ENCODE assay signal across 1 cellular context in the genomic region with DNA sequence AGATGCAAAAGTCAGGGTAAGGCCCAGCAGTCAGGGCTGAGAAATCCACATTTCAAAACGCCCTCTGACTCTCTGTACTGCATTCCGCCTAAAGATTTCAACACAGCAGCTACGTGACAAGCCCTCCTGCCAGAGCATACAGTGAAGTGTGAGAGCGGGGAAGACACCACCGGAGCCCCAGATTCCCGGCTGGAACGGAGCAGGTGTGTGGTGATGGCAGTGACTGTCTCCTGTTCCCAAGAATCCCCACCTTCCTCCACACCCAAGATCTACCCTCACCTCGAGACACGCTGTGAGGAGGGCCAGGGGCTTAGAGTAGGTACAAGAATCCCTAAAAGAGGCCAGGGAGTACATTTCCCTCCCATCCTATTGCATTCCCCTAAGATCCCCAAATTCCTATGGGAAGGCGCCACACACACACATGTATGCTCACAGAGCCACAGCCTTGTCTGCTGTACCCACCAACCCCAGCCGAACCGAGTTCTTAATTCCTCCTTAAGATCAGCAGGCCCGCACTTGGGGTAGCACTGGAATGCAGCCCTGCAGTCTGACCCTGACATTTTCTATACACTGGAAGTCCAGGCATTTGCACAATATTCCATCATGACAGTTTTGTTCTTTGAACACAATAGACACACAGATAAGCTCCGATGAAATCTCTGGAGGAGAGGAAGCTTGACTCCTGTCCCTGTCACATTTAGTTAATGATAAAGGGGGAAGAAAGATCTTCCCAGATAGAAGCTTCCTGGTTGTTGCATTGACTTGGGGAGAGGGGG.
A peak's percentile ranks its signal among the peaks of the same experiment; 100 is the strongest.
TF ChIP-seq lines count a peak whose summit lies in the region.

No MANE protein-coding gene starts in this region.

TF ChIP-seq in HepG2, 621 proteins besides CTCF, POLR2A, EP300 and RAD21 (continued from another document and continues in another):
- TF ChIP-seq, protein P1, sequence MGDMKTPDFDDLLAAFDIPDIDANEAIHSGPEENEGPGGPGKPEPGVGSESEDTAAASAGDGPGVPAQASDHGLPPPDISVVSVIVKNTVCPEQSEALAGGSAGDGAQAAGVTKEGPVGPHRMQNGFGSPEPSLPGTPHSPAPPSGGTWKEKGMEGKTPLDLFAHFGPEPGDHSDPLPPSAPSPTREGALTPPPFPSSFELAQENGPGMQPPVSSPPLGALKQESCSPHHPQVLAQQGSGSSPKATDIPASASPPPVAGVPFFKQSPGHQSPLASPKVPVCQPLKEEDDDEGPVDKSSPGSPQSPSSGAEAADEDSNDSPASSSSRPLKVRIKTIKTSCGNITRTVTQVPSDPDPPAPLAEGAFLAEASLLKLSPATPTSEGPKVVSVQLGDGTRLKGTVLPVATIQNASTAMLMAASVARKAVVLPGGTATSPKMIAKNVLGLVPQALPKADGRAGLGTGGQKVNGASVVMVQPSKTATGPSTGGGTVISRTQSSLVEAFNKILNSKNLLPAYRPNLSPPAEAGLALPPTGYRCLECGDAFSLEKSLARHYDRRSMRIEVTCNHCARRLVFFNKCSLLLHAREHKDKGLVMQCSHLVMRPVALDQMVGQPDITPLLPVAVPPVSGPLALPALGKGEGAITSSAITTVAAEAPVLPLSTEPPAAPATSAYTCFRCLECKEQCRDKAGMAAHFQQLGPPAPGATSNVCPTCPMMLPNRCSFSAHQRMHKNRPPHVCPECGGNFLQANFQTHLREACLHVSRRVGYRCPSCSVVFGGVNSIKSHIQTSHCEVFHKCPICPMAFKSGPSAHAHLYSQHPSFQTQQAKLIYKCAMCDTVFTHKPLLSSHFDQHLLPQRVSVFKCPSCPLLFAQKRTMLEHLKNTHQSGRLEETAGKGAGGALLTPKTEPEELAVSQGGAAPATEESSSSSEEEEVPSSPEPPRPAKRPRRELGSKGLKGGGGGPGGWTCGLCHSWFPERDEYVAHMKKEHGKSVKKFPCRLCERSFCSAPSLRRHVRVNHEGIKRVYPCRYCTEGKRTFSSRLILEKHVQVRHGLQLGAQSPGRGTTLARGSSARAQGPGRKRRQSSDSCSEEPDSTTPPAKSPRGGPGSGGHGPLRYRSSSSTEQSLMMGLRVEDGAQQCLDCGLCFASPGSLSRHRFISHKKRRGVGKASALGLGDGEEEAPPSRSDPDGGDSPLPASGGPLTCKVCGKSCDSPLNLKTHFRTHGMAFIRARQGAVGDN (CRISPR knock-in tag; IDR thresholded peaks at IDR 0.05): peak; percentile 88
- TF ChIP-seq, protein P2, sequence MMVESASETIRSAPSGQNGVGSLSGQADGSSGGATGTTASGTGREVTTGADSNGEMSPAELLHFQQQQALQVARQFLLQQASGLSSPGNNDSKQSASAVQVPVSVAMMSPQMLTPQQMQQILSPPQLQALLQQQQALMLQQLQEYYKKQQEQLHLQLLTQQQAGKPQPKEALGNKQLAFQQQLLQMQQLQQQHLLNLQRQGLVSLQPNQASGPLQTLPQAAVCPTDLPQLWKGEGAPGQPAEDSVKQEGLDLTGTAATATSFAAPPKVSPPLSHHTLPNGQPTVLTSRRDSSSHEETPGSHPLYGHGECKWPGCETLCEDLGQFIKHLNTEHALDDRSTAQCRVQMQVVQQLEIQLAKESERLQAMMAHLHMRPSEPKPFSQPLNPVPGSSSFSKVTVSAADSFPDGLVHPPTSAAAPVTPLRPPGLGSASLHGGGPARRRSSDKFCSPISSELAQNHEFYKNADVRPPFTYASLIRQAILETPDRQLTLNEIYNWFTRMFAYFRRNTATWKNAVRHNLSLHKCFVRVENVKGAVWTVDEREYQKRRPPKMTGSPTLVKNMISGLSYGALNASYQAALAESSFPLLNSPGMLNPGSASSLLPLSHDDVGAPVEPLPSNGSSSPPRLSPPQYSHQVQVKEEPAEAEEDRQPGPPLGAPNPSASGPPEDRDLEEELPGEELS (CRISPR knock-in tag; IDR thresholded peaks at IDR 0.05): peak; percentile 7; the same call in 1 of the 2 replicates
- TF ChIP-seq ZNF317 (CRISPR knock-in tag; IDR thresholded peaks at IDR 0.05) (peak; percentile 86), TBX2 (CRISPR knock-in tag; IDR thresholded peaks at IDR 0.05; ENCODE audit: borderline replicate concordance) (peak; percentile 51), ZNF552 (CRISPR knock-in tag; IDR thresholded peaks at IDR 0.05; ENCODE audit: borderline replicate concordance) (no peak), ZNF614 (CRISPR knock-in tag; IDR thresholded peaks at IDR 0.05; ENCODE audit: borderline replicate concordance) (0 out of 2 replicates have a peak, but pooled peaks have one; percentile 43), SPEN (CRISPR knock-in tag; IDR thresholded peaks at IDR 0.05; ENCODE audit: low read depth) (peak; percentile 42; the same call in 1 of the 2 replicates), HES4 (CRISPR knock-in tag; IDR thresholded peaks at IDR 0.05; ENCODE audit: borderline replicate concordance) (no peak), POLR2AphosphoS5 (IDR thresholded peaks at IDR 0.05; ENCODE audit: low read depth, low read length) (peak; percentile 59; the same call in 1 of the 2 replicates), ZNF652 (CRISPR knock-in tag; IDR thresholded peaks at IDR 0.05; ENCODE audit: borderline replicate concordance, low read depth) (no peak), ZBTB20 (CRISPR knock-in tag; IDR thresholded peaks at IDR 0.05; ENCODE audit: borderline replicate concordance, low read depth) (peak; percentile 66; the same call in 1 of the 2 replicates), CAMTA2 (CRISPR knock-in tag; IDR thresholded peaks at IDR 0.05; ENCODE audit: borderline replicate concordance) (peak; percentile 78; the same call in 1 of the 2 replicates), MEIS2 (CRISPR knock-in tag; IDR thresholded peaks at IDR 0.05) (peak; percentile 73), ZNF546 (CRISPR knock-in tag; conservative IDR thresholded peaks at IDR 0.05) (0 out of 2 replicates have a peak, but pooled peaks have one; percentile 21), ZSCAN25 (CRISPR knock-in tag; IDR thresholded peaks at IDR 0.05) (0 out of 2 replicates have a peak, but pooled peaks have one; percentile 19), CHD4 (IDR thresholded peaks at IDR 0.05; ENCODE audit: borderline replicate concordance, low read length) (peak; percentile 56; the same call in 1 of the 2 replicates)
- TF ChIP-seq, protein P3, sequence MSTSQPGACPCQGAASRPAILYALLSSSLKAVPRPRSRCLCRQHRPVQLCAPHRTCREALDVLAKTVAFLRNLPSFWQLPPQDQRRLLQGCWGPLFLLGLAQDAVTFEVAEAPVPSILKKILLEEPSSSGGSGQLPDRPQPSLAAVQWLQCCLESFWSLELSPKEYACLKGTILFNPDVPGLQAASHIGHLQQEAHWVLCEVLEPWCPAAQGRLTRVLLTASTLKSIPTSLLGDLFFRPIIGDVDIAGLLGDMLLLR (CRISPR knock-in tag; IDR thresholded peaks at IDR 0.05): 0 out of 2 replicates have a peak, but pooled peaks have one; percentile 30
- TF ChIP-seq, protein P4, sequence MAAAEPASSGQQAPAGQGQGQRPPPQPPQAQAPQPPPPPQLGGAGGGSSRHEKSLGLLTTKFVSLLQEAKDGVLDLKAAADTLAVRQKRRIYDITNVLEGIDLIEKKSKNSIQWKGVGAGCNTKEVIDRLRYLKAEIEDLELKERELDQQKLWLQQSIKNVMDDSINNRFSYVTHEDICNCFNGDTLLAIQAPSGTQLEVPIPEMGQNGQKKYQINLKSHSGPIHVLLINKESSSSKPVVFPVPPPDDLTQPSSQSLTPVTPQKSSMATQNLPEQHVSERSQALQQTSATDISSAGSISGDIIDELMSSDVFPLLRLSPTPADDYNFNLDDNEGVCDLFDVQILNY (CRISPR knock-in tag; conservative IDR thresholded peaks at IDR 0.05): no peak
- TF ChIP-seq, protein P5, sequence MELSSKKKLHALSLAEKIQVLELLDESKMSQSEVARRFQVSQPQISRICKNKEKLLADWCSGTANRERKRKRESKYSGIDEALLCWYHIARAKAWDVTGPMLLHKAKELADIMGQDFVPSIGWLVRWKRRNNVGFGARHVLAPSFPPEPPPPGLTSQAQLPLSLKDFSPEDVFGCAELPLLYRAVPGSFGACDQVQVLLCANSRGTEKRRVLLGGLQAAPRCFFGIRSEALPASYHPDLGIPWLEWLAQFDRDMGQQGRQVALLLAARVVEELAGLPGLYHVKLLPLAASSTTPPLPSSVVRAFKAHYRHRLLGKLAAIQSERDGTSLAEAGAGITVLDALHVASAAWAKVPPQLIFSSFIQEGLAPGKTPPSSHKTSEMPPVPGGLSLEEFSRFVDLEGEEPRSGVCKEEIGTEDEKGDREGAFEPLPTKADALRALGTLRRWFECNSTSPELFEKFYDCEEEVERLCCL (CRISPR knock-in tag; IDR thresholded peaks at IDR 0.05; ENCODE audit: borderline replicate concordance): no peak
- TF ChIP-seq, protein P6, sequence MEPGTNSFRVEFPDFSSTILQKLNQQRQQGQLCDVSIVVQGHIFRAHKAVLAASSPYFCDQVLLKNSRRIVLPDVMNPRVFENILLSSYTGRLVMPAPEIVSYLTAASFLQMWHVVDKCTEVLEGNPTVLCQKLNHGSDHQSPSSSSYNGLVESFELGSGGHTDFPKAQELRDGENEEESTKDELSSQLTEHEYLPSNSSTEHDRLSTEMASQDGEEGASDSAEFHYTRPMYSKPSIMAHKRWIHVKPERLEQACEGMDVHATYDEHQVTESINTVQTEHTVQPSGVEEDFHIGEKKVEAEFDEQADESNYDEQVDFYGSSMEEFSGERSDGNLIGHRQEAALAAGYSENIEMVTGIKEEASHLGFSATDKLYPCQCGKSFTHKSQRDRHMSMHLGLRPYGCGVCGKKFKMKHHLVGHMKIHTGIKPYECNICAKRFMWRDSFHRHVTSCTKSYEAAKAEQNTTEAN (CRISPR knock-in tag; conservative IDR thresholded peaks at IDR 0.05): 0 out of 2 replicates have a peak, but pooled peaks have one; percentile 3
- TF ChIP-seq, protein P7, sequence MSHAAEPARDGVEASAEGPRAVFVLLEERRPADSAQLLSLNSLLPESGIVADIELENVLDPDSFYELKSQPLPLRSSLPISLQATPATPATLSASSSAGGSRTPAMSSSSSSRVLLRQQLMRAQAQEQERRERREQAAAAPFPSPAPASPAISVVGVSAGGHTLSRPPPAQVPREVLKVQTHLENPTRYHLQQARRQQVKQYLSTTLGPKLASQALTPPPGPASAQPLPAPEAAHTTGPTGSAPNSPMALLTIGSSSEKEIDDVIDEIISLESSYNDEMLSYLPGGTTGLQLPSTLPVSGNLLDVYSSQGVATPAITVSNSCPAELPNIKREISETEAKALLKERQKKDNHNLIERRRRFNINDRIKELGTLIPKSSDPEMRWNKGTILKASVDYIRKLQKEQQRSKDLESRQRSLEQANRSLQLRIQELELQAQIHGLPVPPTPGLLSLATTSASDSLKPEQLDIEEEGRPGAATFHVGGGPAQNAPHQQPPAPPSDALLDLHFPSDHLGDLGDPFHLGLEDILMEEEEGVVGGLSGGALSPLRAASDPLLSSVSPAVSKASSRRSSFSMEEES (CRISPR knock-in tag; IDR thresholded peaks at IDR 0.05): no peak
- TF ChIP-seq, protein P8, sequence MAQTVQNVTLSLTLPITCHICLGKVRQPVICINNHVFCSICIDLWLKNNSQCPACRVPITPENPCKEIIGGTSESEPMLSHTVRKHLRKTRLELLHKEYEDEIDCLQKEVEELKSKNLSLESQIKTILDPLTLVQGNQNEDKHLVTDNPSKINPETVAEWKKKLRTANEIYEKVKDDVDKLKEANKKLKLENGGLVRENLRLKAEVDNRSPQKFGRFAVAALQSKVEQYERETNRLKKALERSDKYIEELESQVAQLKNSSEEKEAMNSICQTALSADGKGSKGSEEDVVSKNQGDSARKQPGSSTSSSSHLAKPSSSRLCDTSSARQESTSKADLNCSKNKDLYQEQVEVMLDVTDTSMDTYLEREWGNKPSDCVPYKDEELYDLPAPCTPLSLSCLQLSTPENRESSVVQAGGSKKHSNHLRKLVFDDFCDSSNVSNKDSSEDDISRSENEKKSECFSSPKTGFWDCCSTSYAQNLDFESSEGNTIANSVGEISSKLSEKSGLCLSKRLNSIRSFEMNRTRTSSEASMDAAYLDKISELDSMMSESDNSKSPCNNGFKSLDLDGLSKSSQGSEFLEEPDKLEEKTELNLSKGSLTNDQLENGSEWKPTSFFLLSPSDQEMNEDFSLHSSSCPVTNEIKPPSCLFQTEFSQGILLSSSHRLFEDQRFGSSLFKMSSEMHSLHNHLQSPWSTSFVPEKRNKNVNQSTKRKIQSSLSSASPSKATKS (CRISPR knock-in tag; IDR thresholded peaks at IDR 0.05): no peak
- TF ChIP-seq, protein P9, sequence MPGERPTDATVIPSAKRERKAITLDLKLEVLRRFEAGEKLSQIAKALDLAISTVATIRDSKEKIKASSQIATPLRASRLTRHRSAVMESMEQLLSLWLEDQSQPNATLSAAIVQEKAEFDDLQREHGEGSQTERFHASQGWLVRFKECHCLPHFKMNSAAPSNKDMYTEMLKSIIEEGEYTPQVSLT (CRISPR knock-in tag; IDR thresholded peaks at IDR 0.05; ENCODE audit: borderline replicate concordance, low read depth): no peak
- TF ChIP-seq, protein P10, sequence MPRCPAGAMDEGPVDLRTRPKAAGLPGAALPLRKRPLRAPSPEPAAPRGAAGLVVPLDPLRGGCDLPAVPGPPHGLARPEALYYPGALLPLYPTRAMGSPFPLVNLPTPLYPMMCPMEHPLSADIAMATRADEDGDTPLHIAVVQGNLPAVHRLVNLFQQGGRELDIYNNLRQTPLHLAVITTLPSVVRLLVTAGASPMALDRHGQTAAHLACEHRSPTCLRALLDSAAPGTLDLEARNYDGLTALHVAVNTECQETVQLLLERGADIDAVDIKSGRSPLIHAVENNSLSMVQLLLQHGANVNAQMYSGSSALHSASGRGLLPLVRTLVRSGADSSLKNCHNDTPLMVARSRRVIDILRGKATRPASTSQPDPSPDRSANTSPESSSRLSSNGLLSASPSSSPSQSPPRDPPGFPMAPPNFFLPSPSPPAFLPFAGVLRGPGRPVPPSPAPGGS (CRISPR knock-in tag; IDR thresholded peaks at IDR 0.05): 0 out of 2 replicates have a peak, but pooled peaks have one; percentile 47
